8 cellular contexts compared by ENCODE assay signal in genomic region chr15:73927476-73928240, GRCh38. TPM values are rescaled to one million over a fixed set of nuclear protein-coding genes. Genes with fewer than 3 reads are reported as not detected.
DNase-seq lines count a peak whose midpoint lies in the region; ATAC-seq and TF ChIP-seq lines count a peak whose summit lies in the region.

No MANE protein-coding gene starts in this region.

- peaks cover 3% of the 10 kb centered on the region for H4K20me1 ChIP-seq in hepatocyte (ENCODE audit: insufficient read depth, poor library complexity, severe bottlenecking)

- H3K27ac Mint-ChIP-seq in T-cell, result peak overlapping the region; percentile 64 to 83
- H3K27ac Mint-ChIP-seq in activated naive CD8-positive, alpha-beta T cell treated with anti-CD3 and anti-CD28 coated beads, Interleukin-2, amount 50 U/mL, for 24 hours, result no peak overlapping the region

- WGBS in hepatocyte (ENCODE audit: low lambda C conversion rate, missing lambda C conversion rate), result 2% methylated on average over 25 of the region's 78 CpGs

- H3K9me2 ChIP-seq in hepatocyte (replicated peaks; ENCODE audit: insufficient read depth), result no peaks in the 10 kb centered on the region

- H3K4me1 ChIP-seq in hepatocyte (ENCODE audit: insufficient read depth) (peaks cover 40% of the 10 kb centered on the region), skeletal muscle tissue (ENCODE audit: control insufficient read depth in 3 of 3, insufficient read depth in 3 of 3, low read length in 3 of 3) (peaks cover 57 to 68% (median 62%) of the 10 kb centered on the region in 3 donors)

- CTCF ChIA-PET in T-cell (lab: Charles Lee), result interaction anchor here (0.6 to 1.5 kb wide), 14 partner anchors 8 to 1731 kb away, joined by 3 to 15 read pairs (median 4); partner anchors contain the start of gene TBC1D21 (in 1 of the 2)

- peak overlapping the region; percentile 70 for H3K27ac ChIP-seq in C4-2B
- H3K27ac ChIP-seq in hepatocyte, result peak overlapping the region; percentile 82
- peak overlapping the region; percentile 85 for H3K27ac ChIP-seq in skeletal muscle tissue (ENCODE audit: low read depth, low read length)

- H3K4me3 ChIP-seq in hepatocyte (peak overlapping the region; percentile 88), skeletal muscle tissue (ENCODE audit: low read length in 3 of 3) (peak overlapping the region; percentile 65 to 73 (median 69))

- H3K27me3 ChIP-seq in hepatocyte (no peaks in the 10 kb centered on the region), skeletal muscle tissue (ENCODE audit: control insufficient read depth in 3 of 3, insufficient read depth in 3 of 3, low read length in 3 of 3) (peaks cover 8 to 16% (median 12%) of the 10 kb centered on the region in 3 donors)

- no peaks in the 10 kb centered on the region for H3K9me3 Mint-ChIP-seq in T-cell
- H3K9me3 Mint-ChIP-seq in activated naive CD8-positive, alpha-beta T cell treated with anti-CD3 and anti-CD28 coated beads, Interleukin-2, amount 50 U/mL, for 24 hours, result no peaks in the 10 kb centered on the region

- H2AFZ ChIP-seq in hepatocyte, result peak overlapping the region; percentile 76

- POLR2A ChIA-PET in T-cell (lab: Charles Lee), result interaction anchor here in 1 of 2 donors (0.6 kb wide), 1 partner anchor 232 kb away, joined by 8 read pairs; no protein-coding TSS in a partner anchor

- no peaks in the 10 kb centered on the region for H3K27me3 Mint-ChIP-seq in T-cell
- H3K27me3 Mint-ChIP-seq in activated naive CD8-positive, alpha-beta T cell treated with anti-CD3 and anti-CD28 coated beads, Interleukin-2, amount 50 U/mL, for 24 hours, result peaks cover 4% of the 10 kb centered on the region

- no peaks in the 10 kb centered on the region for H3K36me3 Mint-ChIP-seq in T-cell
- H3K36me3 Mint-ChIP-seq in activated naive CD8-positive, alpha-beta T cell treated with anti-CD3 and anti-CD28 coated beads, Interleukin-2, amount 50 U/mL, for 24 hours (ENCODE audit: low read depth), result no peaks in the 10 kb centered on the region

- H3K79me2 ChIP-seq in hepatocyte, result peaks cover 20% of the 10 kb centered on the region

- peak overlapping the region; percentile 90 for H3K4me2 ChIP-seq in hepatocyte

- ATAC-seq in HG03520 (IDR thresholded peaks at IDR 0.05; ENCODE audit: unreplicated experiment), result peak; percentile 46
- ATAC-seq in T-cell (replicated peaks in 1 of 4), result peak; percentile 90 to 92 (median 91)
- peak; percentile 71 for ATAC-seq in activated naive CD8-positive, alpha-beta T cell treated with anti-CD3 and anti-CD28 coated beads, Interleukin-2, amount 50 U/mL, for 24 hours
- ATAC-seq in HG03469 (IDR thresholded peaks at IDR 0.05; ENCODE audit: unreplicated experiment), result no peak
- ATAC-seq in GM21576 (IDR thresholded peaks at IDR 0.05; ENCODE audit: unreplicated experiment), result no peak

- H3K9me3 ChIP-seq in hepatocyte (ENCODE audit: low read depth) (no peaks in the 10 kb centered on the region), skeletal muscle tissue (ENCODE audit: control insufficient read depth in 3 of 3, low read length in 3 of 3) (no peaks in the 10 kb centered on the region)

- H3K36me3 ChIP-seq in hepatocyte (replicated peaks; ENCODE audit: insufficient read depth, low read depth) (no peaks in the 10 kb centered on the region), skeletal muscle tissue (ENCODE audit: control insufficient read depth in 3 of 3, insufficient read depth in 3 of 3, low read length in 3 of 3) (peaks cover 0 to 7% (median 0%) of the 10 kb centered on the region in 3 donors)

- peak; percentile 78 for TF ChIP-seq CTCF in C4-2B (conservative IDR thresholded peaks at IDR 0.05)
- peak; percentile 57 for TF ChIP-seq CTCF in hepatocyte (IDR thresholded peaks at IDR 0.05; ENCODE audit: poor library complexity)

- H3K9ac ChIP-seq in skeletal muscle tissue (ENCODE audit: low read depth in 1 of 3, low read length in 3 of 3), result peak overlapping the region in 2 of 3 donors; percentile 53 to 84

- peak overlapping the region; percentile 65 to 76 (median 66) for H3K4me3 Mint-ChIP-seq in T-cell
- H3K4me3 Mint-ChIP-seq in activated naive CD8-positive, alpha-beta T cell treated with anti-CD3 and anti-CD28 coated beads, Interleukin-2, amount 50 U/mL, for 24 hours, result peak overlapping the region; percentile 71

- DNase-seq in T-cell (peak; percentile 58 to 84 (median 74)), hepatocyte (ENCODE audit: low spot score) (peak; percentile 83)
- peak; percentile 77 for DNase-seq in activated naive CD8-positive, alpha-beta T cell treated with anti-CD3 and anti-CD28 coated beads, Interleukin-2, amount 50 U/mL, for 24 hours

- peaks cover 45 to 57% (median 50%) of the 10 kb centered on the region in 3 donors for H3K4me1 Mint-ChIP-seq in T-cell
- peaks cover 41% of the 10 kb centered on the region for H3K4me1 Mint-ChIP-seq in activated naive CD8-positive, alpha-beta T cell treated with anti-CD3 and anti-CD28 coated beads, Interleukin-2, amount 50 U/mL, for 24 hours

RNA-seq across cellular contexts. Expression of gene LOXL1, which starts 1.4 kb away (rescaled TPM):
- 1 to 10 TPM; 1.4 to 4.8 (median 1.6) TPM for total RNA-seq in T-cell
- 35.6 and 44.5 TPM in 2 replicates for total RNA-seq in hepatocyte
- 96.9 and 136 TPM in 2 replicates for polyA plus RNA-seq in hepatocyte
- total RNA-seq in skeletal muscle tissue, result 7.8 TPM

RNA-seq across cellular contexts. Expression of gene TBC1D21, which starts 54.3 kb away (rescaled TPM):
- total RNA-seq in T-cell, result not detected
- not detected in 2 replicates for total RNA-seq in hepatocyte
- not detected in 2 replicates for polyA plus RNA-seq in hepatocyte
- not detected for total RNA-seq in skeletal muscle tissue

Comparison
In these comparisons a context has a peak if more than half of its experiments do, and no peak if none do; other contexts are left out.
1. ATAC-seq: peak in HG03520 (single experiment), T-cell (4 of 4) and activated naive CD8-positive, alpha-beta T cell treated with anti-CD3 and anti-CD28 coated beads, Interleukin-2, amount 50 U/mL, for 24 hours (single experiment); none in HG03469 (single experiment) and GM21576 (single experiment).
2. Peak in every context shown above with its lines, with median percentiles within 50 percentile points of each other: H3K27ac ChIP-seq and DNase-seq.